In genomic region chr1:149848811-149849210, GRCh38 we compare ENCODE assay signal across 9 cellular contexts. TPM values are rescaled to one million over a fixed set of nuclear protein-coding genes. Genes with fewer than 3 reads are reported as not detected.
DNase-seq lines count a peak whose midpoint lies in the region; ATAC-seq and TF ChIP-seq lines count a peak whose summit lies in the region.
"Had no signal": no experiment of that assay in that cellular context is flagged by ENCODE, and none has a peak within 500 bp of the region (broad histone marks: within the 10 kb centered on the region; RNA-seq: fewer than 3 reads in every experiment).

No MANE protein-coding gene starts in this region.

- no peaks in the 10 kb centered on the region for H3K27me3 ChIP-seq in smooth muscle cell (ENCODE audit: low read depth)
- H3K27me3 ChIP-seq: heart right ventricle had no signal

- H3F3A ChIP-seq in smooth muscle cell (ENCODE audit: low read depth): peaks cover 8% of the 10 kb centered on the region

- peaks cover 51% of the 10 kb centered on the region for H3K4me1 ChIP-seq in smooth muscle cell (ENCODE audit: low read depth)

- H3K4me2 ChIP-seq in smooth muscle cell: peak overlapping the region; percentile 100

- no peak for TF ChIP-seq CTCF in fibroblast of the aortic adventitia (IDR thresholded peaks at IDR 0.05; ENCODE audit: insufficient read depth, low read length)
- TF ChIP-seq CTCF in smooth muscle cell (IDR thresholded peaks at IDR 0.05; ENCODE audit: borderline replicate concordance, insufficient read depth, poor library complexity, severe bottlenecking): no peak

- H3K36me3 ChIP-seq in smooth muscle cell (ENCODE audit: low read depth): no peaks in the 10 kb centered on the region

- peak overlapping the region; percentile 85 for H3K27ac ChIP-seq in smooth muscle cell (ENCODE audit: low read depth)

- no peak for ATAC-seq in GM18873 (IDR thresholded peaks at IDR 0.05; ENCODE audit: low FRiP score, unreplicated experiment)
- ATAC-seq in GM18502 (IDR thresholded peaks at IDR 0.05; ENCODE audit: poor library complexity, unreplicated experiment): no peak
- ATAC-seq: heart right ventricle had no signal

- H3K27ac Mint-ChIP-seq in T-helper 2 cell treated with Interferon-gamma antibody and Interleukin-4, amounts not matched to agents 5 μg/mL and 100 μg/mL, for 36 hours: peak overlapping the region; percentile 93

- H4K20me1 ChIP-seq in smooth muscle cell (ENCODE audit: low read depth): peaks cover 59% of the 10 kb centered on the region

- no peak overlapping the region for H3K9ac ChIP-seq in smooth muscle cell (ENCODE audit: low read depth)

- H3K4me1 Mint-ChIP-seq in T-helper 2 cell treated with Interferon-gamma antibody and Interleukin-4, amounts not matched to agents 5 μg/mL and 100 μg/mL, for 36 hours (ENCODE audit: low read depth): peaks cover 49% of the 10 kb centered on the region

- no peaks in the 10 kb centered on the region for H3K27me3 Mint-ChIP-seq in T-helper 2 cell treated with Interferon-gamma antibody and Interleukin-4, amounts not matched to agents 5 μg/mL and 100 μg/mL, for 36 hours (ENCODE audit: low read depth)

- peaks cover 62% of the 10 kb centered on the region for H3K79me2 ChIP-seq in smooth muscle cell (ENCODE audit: low read depth)

- H3K36me3 Mint-ChIP-seq in T-helper 2 cell treated with Interferon-gamma antibody and Interleukin-4, amounts not matched to agents 5 μg/mL and 100 μg/mL, for 36 hours (ENCODE audit: low read depth): peaks cover 31% of the 10 kb centered on the region

- H2AFZ ChIP-seq in smooth muscle cell (ENCODE audit: low read depth): no peak overlapping the region

- H3K9me3 Mint-ChIP-seq in T-helper 2 cell treated with Interferon-gamma antibody and Interleukin-4, amounts not matched to agents 5 μg/mL and 100 μg/mL, for 36 hours: no peaks in the 10 kb centered on the region

- WGBS in smooth muscle cell (ENCODE audit: low lambda C conversion rate): 10% methylated on average over 2 of the region's 2 CpGs

- peak overlapping the region; percentile 88 for H3K4me3 Mint-ChIP-seq in T-helper 2 cell treated with Interferon-gamma antibody and Interleukin-4, amounts not matched to agents 5 μg/mL and 100 μg/mL, for 36 hours

- peak; percentile 3 for DNase-seq in T-helper 2 cell treated with Interferon-gamma antibody and Interleukin-4, amounts not matched to agents 5 μg/mL and 100 μg/mL, for 36 hours (ENCODE audit: low spot score)
- DNase-seq in T-helper 2 cell: no peak
- peak; percentile 61 for DNase-seq in RKO (ENCODE audit: low spot score)
- no peak for DNase-seq in fibroblast of the aortic adventitia (ENCODE audit: low read depth)
- DNase-seq in smooth muscle cell (lab: John Stamatoyannopoulos, UW; ENCODE audit: unreplicated experiment): no peak
- no peak for DNase-seq in NOMO-1 treated with dmso at 0.1 percent for 144 hours (lab: John Stamatoyannopoulos, UW; ENCODE audit: unreplicated experiment)

- no peaks in the 10 kb centered on the region for H3K9me3 ChIP-seq in smooth muscle cell (replicated peaks; ENCODE audit: low read depth)
- H3K9me3 ChIP-seq: heart right ventricle had no signal

- peak overlapping the region; percentile 76 for H3K4me3 ChIP-seq in fibroblast of the aortic adventitia (ENCODE audit: low read depth, low read length)
- peak overlapping the region; percentile 81 for H3K4me3 ChIP-seq in smooth muscle cell

RNA-seq across cellular contexts. Expression of gene BOLA1, which starts 50.6 kb away (rescaled TPM):
- total RNA-seq in fibroblast of the aortic adventitia (ENCODE audit: low replicate concordance): 7.0 and 9.4 TPM in 2 replicates
- 14.3 and 21.3 TPM in 2 replicates for total RNA-seq in smooth muscle cell
- polyA plus RNA-seq in smooth muscle cell: 25.7 and 27.4 TPM in 2 replicates

Comparison
In these comparisons a context has a peak if more than half of its experiments do, and no peak if none do; other contexts are left out.
1. DNase-seq: peak in T-helper 2 cell treated with Interferon-gamma antibody and Interleukin-4, amounts not matched to agents 5 μg/mL and 100 μg/mL, for 36 hours (single experiment) and RKO (single experiment); none in T-helper 2 cell (0 of 5), fibroblast of the aortic adventitia (single experiment), smooth muscle cell (single experiment) and NOMO-1 treated with dmso at 0.1 percent for 144 hours (single experiment).